ENCODE assay signal across 17 cellular contexts in genomic region chr13:92821324-92821723, GRCh38.
DNase-seq lines count a peak whose midpoint lies in the region; ATAC-seq and TF ChIP-seq lines count a peak whose summit lies in the region.
"Had no signal": no experiment of that assay in that cellular context is flagged by ENCODE, and none has a peak within 500 bp of the region (broad histone marks: within the 10 kb centered on the region; RNA-seq: fewer than 3 reads in every experiment).

No MANE protein-coding gene starts in this region.

- H3K27me3 ChIP-seq in mesendoderm (ENCODE audit: insufficient read depth, low read length, poor library complexity) = no peaks in the 10 kb centered on the region
- no peaks in the 10 kb centered on the region for H3K27me3 ChIP-seq in mammary epithelial cell (ENCODE audit: insufficient read depth, low read length)

- no CpG with 5 or more reads among the region's 2 CpGs for WGBS in mesendoderm (ENCODE audit: extremely low coverage, insufficient coverage, low lambda C conversion rate)
- WGBS in mammary epithelial cell (ENCODE audit: low coverage, missing lambda C conversion rate) = 69% methylated on average over 2 of the region's 2 CpGs

- no peak overlapping the region for H2BK5ac ChIP-seq in mesendoderm (ENCODE audit: low read length)

- no peak for ATAC-seq in HG02970 (IDR thresholded peaks at IDR 0.05; ENCODE audit: low FRiP score, unreplicated experiment)
- ATAC-seq: CD8-positive, alpha-beta T cell; PC-3; T-cell had no signal

- no peak overlapping the region for H2BK120ac ChIP-seq in mesendoderm (ENCODE audit: low read depth, low read length)

- CTCF ChIA-PET in mammary epithelial cell (lab: Charles Lee; ENCODE audit: low non-redundant PET) = no interaction called here

- H3K56ac ChIP-seq in mesendoderm (ENCODE audit: low read length) = no peak overlapping the region

- H3K4me2 ChIP-seq in mesendoderm (ENCODE audit: low read length) (no peak overlapping the region), mammary epithelial cell (ENCODE audit: insufficient read depth, low read depth, low read length) (no peak overlapping the region)

- H3K79me1 ChIP-seq in mesendoderm (ENCODE audit: low read length) = no peaks in the 10 kb centered on the region

- BruUV-seq in mammary epithelial cell (replicated peaks; lab: Mats Ljungman, UMichigan) = no TSS peak

- no peak overlapping the region for H3K27ac ChIP-seq in mesendoderm (ENCODE audit: low read depth, low read length)
- no peak overlapping the region for H3K27ac ChIP-seq in mammary epithelial cell (ENCODE audit: insufficient read depth, low read depth, low read length)
- H3K27ac ChIP-seq: 22Rv1, SK-N-MC had no signal

- H4K20me1 ChIP-seq in mammary epithelial cell (ENCODE audit: insufficient read depth, low read length) = no peaks in the 10 kb centered on the region

- H3K4ac ChIP-seq in mesendoderm (ENCODE audit: low read depth, low read length) = no peak overlapping the region

- H2AK5ac ChIP-seq in mesendoderm (ENCODE audit: low read length) = no peak overlapping the region

- DNase-seq in NCI-H2107 treated with DMSO at 0.1 percent for 48 hours (lab: John Stamatoyannopoulos, UW; ENCODE audit: unreplicated experiment) (peak; percentile 27), NCI-H2107 (lab: John Stamatoyannopoulos, UW) (no peak), NCI-H1092 treated with DMSO at 0.1 percent for 48 hours (lab: John Stamatoyannopoulos, UW) (peak; percentile 79), NCI-H69 (lab: John Stamatoyannopoulos, UW) (peak; percentile 70), mesendoderm (peak; percentile 45), activated T-cell treated with anti-CD3 and anti-CD28 coated beads for 4 hours (no peak), mammary epithelial cell (no peak)
- DNase-seq: CD8-positive, alpha-beta T cell; HCEC 1CT; NCI-H446; NK-92 treated with Interleukin-12 subunit alpha and Interleukin-12 subunit beta, amount 100 ng/mL, for 24 hours; PC-3; T-cell; T1000 had no signal

- in situ Hi-C loops in mammary epithelial cell (cut with MboI; ENCODE audit: low sequenced_read_pairs in 2 of 2) = no loop called here

- H3K9ac ChIP-seq in mesendoderm (ENCODE audit: low read length) (no peak overlapping the region), mammary epithelial cell (ENCODE audit: insufficient read depth, low read length) (no peak overlapping the region)

- dilution Hi-C loops in mammary epithelial cell (cut with HindIII; ENCODE audit: low sequenced_read_pairs) = no loop called here

- H3K4me1 ChIP-seq in mesendoderm (ENCODE audit: control insufficient read depth, low read depth, low read length) (no peaks in the 10 kb centered on the region), mammary epithelial cell (ENCODE audit: insufficient read depth, low read length) (no peaks in the 10 kb centered on the region)

- H3K36me3 ChIP-seq in mesendoderm (ENCODE audit: control insufficient read depth, insufficient read depth, low read length) (no peaks in the 10 kb centered on the region), mammary epithelial cell (ENCODE audit: insufficient read depth, low read length) (no peaks in the 10 kb centered on the region)

- no peak for TF ChIP-seq CTCF in mammary epithelial cell (conservative IDR thresholded peaks at IDR 0.05 in 1 of 2, IDR thresholded peaks at IDR 0.05 in 1 of 2; ENCODE audit: extremely low read depth in 1 of 2, insufficient read depth in 1 of 2, low read depth in 1 of 2, low read length in 2 of 2)

- no peak overlapping the region for H4K5ac ChIP-seq in mesendoderm (ENCODE audit: low read length)

- H3K23ac ChIP-seq in mesendoderm (ENCODE audit: low read length) = no peak overlapping the region

- H3K79me2 ChIP-seq in mesendoderm (ENCODE audit: control insufficient read depth, insufficient read depth, low read length) = no peaks in the 10 kb centered on the region
- H3K79me2 ChIP-seq in mammary epithelial cell (ENCODE audit: insufficient read depth, low read length) = no peaks in the 10 kb centered on the region

- H3K4me3 ChIP-seq in mesendoderm (ENCODE audit: low read length) (no peak overlapping the region), mammary epithelial cell (replicated peaks in 1 of 3; ENCODE audit: insufficient read depth in 1 of 3, low read depth in 2 of 3, low read length in 3 of 3) (no peak overlapping the region)
- H3K4me3 ChIP-seq: SK-N-MC had no signal

- H3K18ac ChIP-seq in mesendoderm (ENCODE audit: low read length) = no peak overlapping the region

- no peaks in the 10 kb centered on the region for H3K9me3 ChIP-seq in mammary epithelial cell (replicated peaks; ENCODE audit: insufficient read depth, low read length)

- intact Hi-C loops in mammary epithelial cell (cut with micrococcal nuclease) = no loop called here

- no peak overlapping the region for H2BK15ac ChIP-seq in mesendoderm (replicated peaks; ENCODE audit: low read depth)

- H4K8ac ChIP-seq in mesendoderm (ENCODE audit: low read depth, low read length) = no peak overlapping the region

- no peak overlapping the region for H2AFZ ChIP-seq in mammary epithelial cell (ENCODE audit: low read depth, low read length)

Comparison
In these comparisons a context has a peak if more than half of its experiments do, and no peak if none do; other contexts are left out.
1. DNase-seq: peak in NCI-H2107 treated with DMSO at 0.1 percent for 48 hours (single experiment), NCI-H1092 treated with DMSO at 0.1 percent for 48 hours (single experiment), NCI-H69 (single experiment) and mesendoderm (single experiment); none in NCI-H2107 (single experiment), activated T-cell treated with anti-CD3 and anti-CD28 coated beads for 4 hours (single experiment) and mammary epithelial cell (single experiment).